ENCODE assay signal across 15 cellular contexts in genomic region chr7:132250480-132251326, GRCh38.
DNase-seq lines count a peak whose midpoint lies in the region; ATAC-seq and TF ChIP-seq lines count a peak whose summit lies in the region.
"Had no signal": no experiment of that assay in that cellular context is flagged by ENCODE, and none has a peak within 500 bp of the region (broad histone marks: within the 10 kb centered on the region; RNA-seq: fewer than 3 reads in every experiment).

No MANE protein-coding gene starts in this region.

- H3K27me3 Mint-ChIP-seq in GM23338 (ENCODE audit: insufficient read depth, low read depth, poor library complexity) (peaks cover 9% of the 10 kb centered on the region), mesothelial cell of epicardium (ENCODE audit: low read depth) (peaks cover 14% of the 10 kb centered on the region)

- peaks cover 7% of the 10 kb centered on the region for H3K9me3 Mint-ChIP-seq in GM23338
- peaks cover 8% of the 10 kb centered on the region for H3K9me3 Mint-ChIP-seq in mesothelial cell of epicardium

- no peaks in the 10 kb centered on the region for H3K27me3 ChIP-seq in GM23338 (ENCODE audit: insufficient read depth)
- H3K27me3 ChIP-seq in colonic mucosa = no peaks in the 10 kb centered on the region
- no peaks in the 10 kb centered on the region for H3K27me3 ChIP-seq in stomach
- H3K27me3 ChIP-seq: thyroid gland had no signal

- no peaks in the 10 kb centered on the region for H3K79me2 ChIP-seq in GM23338 (replicated peaks; ENCODE audit: insufficient read depth)

- H3K27ac Mint-ChIP-seq in GM23338 (no peak overlapping the region), mesothelial cell of epicardium (peak overlapping the region; percentile 75)
- H3K27ac Mint-ChIP-seq: activated naive CD8-positive, alpha-beta T cell; memory B cell; stimulated activated effector memory CD8-positive, alpha-beta T cell treated with anti-CD3 and anti-CD28 coated beads, Interleukin-12 subunit alpha, Interleukin-12 subunit beta, amount 100 ng/mL, for 72 hours had no signal

- H3K4me1 Mint-ChIP-seq in GM23338 (peaks cover 29% of the 10 kb centered on the region), mesothelial cell of epicardium (peaks cover 26% of the 10 kb centered on the region)
- H3K4me1 Mint-ChIP-seq: memory B cell; stimulated activated effector memory CD8-positive, alpha-beta T cell treated with anti-CD3 and anti-CD28 coated beads, Interleukin-12 subunit alpha, Interleukin-12 subunit beta, amount 100 ng/mL, for 72 hours had no signal

- no peak overlapping the region for H3K4me3 Mint-ChIP-seq in GM23338
- no peak overlapping the region for H3K4me3 Mint-ChIP-seq in mesothelial cell of epicardium
- H3K4me3 Mint-ChIP-seq: activated naive CD8-positive, alpha-beta T cell; memory B cell; stimulated activated effector memory CD8-positive, alpha-beta T cell treated with anti-CD3 and anti-CD28 coated beads, Interleukin-12 subunit alpha, Interleukin-12 subunit beta, amount 100 ng/mL, for 72 hours had no signal

- H3K27ac ChIP-seq in GM23338 (ENCODE audit: low read depth) (no peak overlapping the region), colonic mucosa (peak overlapping the region; percentile 71), stomach (peak overlapping the region; percentile 63 to 77 (median 66))

- H3F3A ChIP-seq in GM23338 (replicated peaks; ENCODE audit: low read depth) = no peaks in the 10 kb centered on the region

- intact Hi-C loops in colonic mucosa (cut with DNase I) (loop anchor here (5.0 kb wide), 1 partner anchor 308 kb away; no protein-coding TSS in a partner anchor), stomach (cut with DNase I; ENCODE audit: low total_unique reads) (no loop called here)

- no peaks in the 10 kb centered on the region; the same call in 1 of the 2 replicates for H4K20me1 ChIP-seq in GM23338 (replicated peaks; ENCODE audit: insufficient read depth)

- 17 to 39% (median 31%) methylated on average over 4 of the region's 4 CpGs for WGBS in stomach, 5 donors

- H3K4me1 ChIP-seq in GM23338 (ENCODE audit: insufficient read depth) (peaks cover 27% of the 10 kb centered on the region), colonic mucosa (peaks cover 8% of the 10 kb centered on the region), stomach (peaks cover 26 to 59% (median 42%) of the 10 kb centered on the region in 4 donors)

- DNase-seq in GM23338 (ENCODE audit: low spot score) (peak; percentile 15), colonic mucosa (peak; percentile 35), mesothelial cell of epicardium (ENCODE audit: low spot score in 2 of 2, unreplicated experiment in 2 of 2) (no peak), stomach (no peak)
- DNase-seq: AML-193, cortex of kidney, foreskin melanocyte, HCEC 1CT had no signal

- H3K9ac ChIP-seq in colonic mucosa (ENCODE audit: low read depth in 2 of 2, low read length in 2 of 2) = no peak overlapping the region

- H3K36me3 ChIP-seq in GM23338 (ENCODE audit: insufficient read depth) = peaks cover 1% of the 10 kb centered on the region; the same call in 1 of the 2 replicates
- no peaks in the 10 kb centered on the region for H3K36me3 ChIP-seq in colonic mucosa
- H3K36me3 ChIP-seq in stomach = no peaks in the 10 kb centered on the region
- H3K36me3 ChIP-seq: thyroid gland had no signal

- H3K9me3 ChIP-seq in colonic mucosa = no peaks in the 10 kb centered on the region
- H3K9me3 ChIP-seq in stomach = no peaks in the 10 kb centered on the region
- H3K9me3 ChIP-seq: thyroid gland had no signal

- TF ChIP-seq EP300 in stomach (IDR thresholded peaks at IDR 0.05) = no peak

- no peak overlapping the region for H3K4me3 ChIP-seq in GM23338
- no peak overlapping the region for H3K4me3 ChIP-seq in colonic mucosa
- no peak overlapping the region for H3K4me3 ChIP-seq in stomach
- H3K4me3 ChIP-seq: thyroid gland had no signal

- ATAC-seq in GM23338 (peak; percentile 14; the same call in 2 of the 3 replicates), GM18870 (IDR thresholded peaks at IDR 0.05; ENCODE audit: unreplicated experiment) (no peak), GM21526 (IDR thresholded peaks at IDR 0.05; ENCODE audit: low FRiP score, unreplicated experiment) (no peak), HG03439 (IDR thresholded peaks at IDR 0.05; ENCODE audit: unreplicated experiment) (no peak)
- ATAC-seq: stimulated activated effector memory CD8-positive, alpha-beta T cell treated with anti-CD3 and anti-CD28 coated beads, Interleukin-12 subunit alpha, Interleukin-12 subunit beta, amount 100 ng/mL, for 72 hours had no signal

- H3K36me3 Mint-ChIP-seq in GM23338 (ENCODE audit: low read depth) (no peaks in the 10 kb centered on the region), mesothelial cell of epicardium (no peaks in the 10 kb centered on the region)
- H3K36me3 Mint-ChIP-seq: activated naive CD8-positive, alpha-beta T cell; memory B cell; stimulated activated effector memory CD8-positive, alpha-beta T cell treated with anti-CD3 and anti-CD28 coated beads, Interleukin-12 subunit alpha, Interleukin-12 subunit beta, amount 100 ng/mL, for 72 hours had no signal

- 0 out of 2 replicates have a peak overlapping the region, but pooled peaks have one; percentile 7 for H3K4me2 ChIP-seq in GM23338

- H3K9me2 ChIP-seq in GM23338 (ENCODE audit: insufficient read depth) = no peaks in the 10 kb centered on the region

- no peak for TF ChIP-seq CTCF in GM23338 (conservative IDR thresholded peaks at IDR 0.05; ENCODE audit: low read depth in 2 of 2)
- TF ChIP-seq CTCF in colonic mucosa (IDR thresholded peaks at IDR 0.05) = no peak
- no peak for TF ChIP-seq CTCF in mesothelial cell of epicardium (IDR thresholded peaks at IDR 0.05; ENCODE audit: unreplicated experiment)
- TF ChIP-seq CTCF in stomach (IDR thresholded peaks at IDR 0.05) = no peak

- TF ChIP-seq POLR2A in stomach (IDR thresholded peaks at IDR 0.05) = no peak

- peak overlapping the region; percentile 74; the same call in 1 of the 2 replicates for H2AFZ ChIP-seq in GM23338

TF ChIP-seq in GM23338, 12 proteins besides CTCF, POLR2A, EP300 and RAD21 (continues in another document):
- TF ChIP-seq, protein P1, sequence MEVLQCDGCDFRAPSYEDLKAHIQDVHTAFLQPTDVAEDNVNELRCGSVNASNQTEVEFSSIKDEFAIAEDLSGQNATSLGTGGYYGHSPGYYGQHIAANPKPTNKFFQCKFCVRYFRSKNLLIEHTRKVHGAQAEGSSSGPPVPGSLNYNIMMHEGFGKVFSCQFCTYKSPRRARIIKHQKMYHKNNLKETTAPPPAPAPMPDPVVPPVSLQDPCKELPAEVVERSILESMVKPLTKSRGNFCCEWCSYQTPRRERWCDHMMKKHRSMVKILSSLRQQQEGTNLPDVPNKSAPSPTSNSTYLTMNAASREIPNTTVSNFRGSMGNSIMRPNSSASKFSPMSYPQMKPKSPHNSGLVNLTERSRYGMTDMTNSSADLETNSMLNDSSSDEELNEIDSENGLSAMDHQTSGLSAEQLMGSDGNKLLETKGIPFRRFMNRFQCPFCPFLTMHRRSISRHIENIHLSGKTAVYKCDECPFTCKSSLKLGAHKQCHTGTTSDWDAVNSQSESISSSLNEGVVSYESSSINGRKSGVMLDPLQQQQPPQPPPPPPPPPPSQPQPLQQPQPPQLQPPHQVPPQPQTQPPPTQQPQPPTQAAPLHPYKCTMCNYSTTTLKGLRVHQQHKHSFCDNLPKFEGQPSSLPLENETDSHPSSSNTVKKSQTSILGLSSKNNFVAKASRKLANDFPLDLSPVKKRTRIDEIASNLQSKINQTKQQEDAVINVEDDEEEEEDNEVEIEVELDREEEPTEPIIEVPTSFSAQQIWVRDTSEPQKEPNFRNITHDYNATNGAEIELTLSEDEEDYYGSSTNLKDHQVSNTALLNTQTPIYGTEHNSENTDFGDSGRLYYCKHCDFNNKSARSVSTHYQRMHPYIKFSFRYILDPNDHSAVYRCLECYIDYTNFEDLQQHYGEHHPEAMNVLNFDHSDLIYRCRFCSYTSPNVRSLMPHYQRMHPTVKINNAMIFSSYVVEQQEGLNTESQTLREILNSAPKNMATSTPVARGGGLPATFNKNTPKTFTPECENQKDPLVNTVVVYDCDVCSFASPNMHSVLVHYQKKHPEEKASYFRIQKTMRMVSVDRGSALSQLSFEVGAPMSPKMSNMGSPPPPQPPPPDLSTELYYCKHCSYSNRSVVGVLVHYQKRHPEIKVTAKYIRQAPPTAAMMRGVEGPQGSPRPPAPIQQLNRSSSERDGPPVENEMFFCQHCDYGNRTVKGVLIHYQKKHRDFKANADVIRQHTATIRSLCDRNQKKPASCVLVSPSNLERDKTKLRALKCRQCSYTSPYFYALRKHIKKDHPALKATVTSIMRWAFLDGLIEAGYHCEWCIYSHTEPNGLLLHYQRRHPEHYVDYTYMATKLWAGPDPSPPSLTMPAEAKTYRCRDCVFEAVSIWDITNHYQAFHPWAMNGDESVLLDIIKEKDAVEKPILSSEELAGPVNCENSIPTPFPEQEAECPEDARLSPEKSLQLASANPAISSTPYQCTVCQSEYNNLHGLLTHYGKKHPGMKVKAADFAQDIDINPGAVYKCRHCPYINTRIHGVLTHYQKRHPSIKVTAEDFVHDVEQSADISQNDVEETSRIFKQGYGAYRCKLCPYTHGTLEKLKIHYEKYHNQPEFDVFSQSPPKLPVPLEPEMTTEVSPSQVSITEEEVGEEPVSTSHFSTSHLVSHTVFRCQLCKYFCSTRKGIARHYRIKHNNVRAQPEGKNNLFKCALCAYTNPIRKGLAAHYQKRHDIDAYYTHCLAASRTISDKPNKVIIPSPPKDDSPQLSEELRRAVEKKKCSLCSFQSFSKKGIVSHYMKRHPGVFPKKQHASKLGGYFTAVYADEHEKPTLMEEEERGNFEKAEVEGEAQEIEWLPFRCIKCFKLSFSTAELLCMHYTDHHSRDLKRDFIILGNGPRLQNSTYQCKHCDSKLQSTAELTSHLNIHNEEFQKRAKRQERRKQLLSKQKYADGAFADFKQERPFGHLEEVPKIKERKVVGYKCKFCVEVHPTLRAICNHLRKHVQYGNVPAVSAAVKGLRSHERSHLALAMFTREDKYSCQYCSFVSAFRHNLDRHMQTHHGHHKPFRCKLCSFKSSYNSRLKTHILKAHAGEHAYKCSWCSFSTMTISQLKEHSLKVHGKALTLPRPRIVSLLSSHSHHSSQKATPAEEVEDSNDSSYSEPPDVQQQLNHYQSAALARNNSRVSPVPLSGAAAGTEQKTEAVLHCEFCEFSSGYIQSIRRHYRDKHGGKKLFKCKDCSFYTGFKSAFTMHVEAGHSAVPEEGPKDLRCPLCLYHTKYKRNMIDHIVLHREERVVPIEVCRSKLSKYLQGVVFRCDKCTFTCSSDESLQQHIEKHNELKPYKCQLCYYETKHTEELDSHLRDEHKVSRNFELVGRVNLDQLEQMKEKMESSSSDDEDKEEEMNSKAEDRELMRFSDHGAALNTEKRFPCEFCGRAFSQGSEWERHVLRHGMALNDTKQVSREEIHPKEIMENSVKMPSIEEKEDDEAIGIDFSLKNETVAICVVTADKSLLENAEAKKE (CRISPR knock-in tag; IDR thresholded peaks at IDR 0.05) = no peak
- TF ChIP-seq ZNF114 (CRISPR knock-in tag; IDR thresholded peaks at IDR 0.05) = no peak
- TF ChIP-seq EZH2 (IDR thresholded peaks at IDR 0.05; ENCODE audit: low read depth, unreplicated experiment) = no peak
- no peak for TF ChIP-seq NANOG (IDR thresholded peaks at IDR 0.05; ENCODE audit: borderline replicate concordance)
- no peak for TF ChIP-seq POLR2AphosphoS5 (IDR thresholded peaks at IDR 0.05; ENCODE audit: low read depth)

Comparison
In these comparisons a context has a peak if more than half of its experiments do, and no peak if none do; other contexts are left out.
1. DNase-seq: peak in GM23338 (single experiment) and colonic mucosa (single experiment); none in mesothelial cell of epicardium (0 of 2) and stomach (single experiment).